In genomic region chr1:91804546-91805023, GRCh38 we compare ENCODE assay signal across 8 cellular contexts.
DNase-seq lines count a peak whose midpoint lies in the region; ATAC-seq and TF ChIP-seq lines count a peak whose summit lies in the region.

No MANE protein-coding gene starts in this region.

- H3K79me2 ChIP-seq in hepatocyte: peaks cover 34% of the 10 kb centered on the region

- peak overlapping the region; percentile 85 to 100 (median 99) for H3K27ac Mint-ChIP-seq in CD8-positive, alpha-beta memory T cell

- no peaks in the 10 kb centered on the region for H4K20me1 ChIP-seq in hepatocyte (ENCODE audit: insufficient read depth, poor library complexity, severe bottlenecking)

- no peaks in the 10 kb centered on the region for H3K27me3 ChIP-seq in CD8-positive, alpha-beta memory T cell (ENCODE audit: insufficient read depth, low read length, poor library complexity, severe bottlenecking)
- no peaks in the 10 kb centered on the region for H3K27me3 ChIP-seq in hepatocyte

- peaks cover 0 to 3% of the 10 kb centered on the region in 2 donors for H3K27me3 Mint-ChIP-seq in CD8-positive, alpha-beta memory T cell

- H3K36me3 Mint-ChIP-seq in CD8-positive, alpha-beta memory T cell: peaks cover 0 to 2% (median 2%) of the 10 kb centered on the region in 3 donors

- DNase-seq in CD8-positive, alpha-beta memory T cell: peak; percentile 71 to 96 (median 92)
- peak; percentile 79 for DNase-seq in HK-2 (ENCODE audit: unreplicated experiment)
- DNase-seq in activated CD8-positive, alpha-beta memory T cell treated with anti-CD3 and anti-CD28 coated beads, Interleukin-2, amount 50 U/mL, for 24 hours (ENCODE audit: extremely low read depth): peak; percentile 60
- DNase-seq in glomerular visceral epithelial cell (ENCODE audit: extremely low spot score): peak; percentile 95
- DNase-seq in stimulated activated CD8-positive, alpha-beta memory T cell treated with anti-CD3 and anti-CD28 coated beads, Interleukin-7, amount 100 ng/mL, for 1 hour (ENCODE audit: low read depth in 2 of 2): peak; percentile 39 to 40
- DNase-seq in left colon: no peak
- no peak for DNase-seq in midbrain (lab: John Stamatoyannopoulos, UW)
- DNase-seq in hepatocyte (ENCODE audit: low spot score): no peak

- peaks cover 65 to 76% (median 75%) of the 10 kb centered on the region in 3 donors for H3K4me1 Mint-ChIP-seq in CD8-positive, alpha-beta memory T cell

- no peak for TF ChIP-seq CTCF in hepatocyte (IDR thresholded peaks at IDR 0.05; ENCODE audit: poor library complexity)

- no peaks in the 10 kb centered on the region for H3K9me3 Mint-ChIP-seq in CD8-positive, alpha-beta memory T cell

- ATAC-seq in left colon: no peak

- no peaks in the 10 kb centered on the region for H3K9me3 ChIP-seq in CD8-positive, alpha-beta memory T cell (ENCODE audit: low read length)
- H3K9me3 ChIP-seq in hepatocyte (ENCODE audit: low read depth): no peaks in the 10 kb centered on the region

- H3K4me2 ChIP-seq in hepatocyte: no peak overlapping the region

- intact Hi-C loops in left colon (cut with DNase I, micrococcal nuclease): no loop called here

- H3K9me2 ChIP-seq in hepatocyte (replicated peaks; ENCODE audit: insufficient read depth): no peaks in the 10 kb centered on the region

- H3K4me3 Mint-ChIP-seq in CD8-positive, alpha-beta memory T cell: peak overlapping the region; percentile 19 to 93 (median 82)

- H3K27ac ChIP-seq in CD8-positive, alpha-beta memory T cell (ENCODE audit: low read depth, low read length): peak overlapping the region; percentile 93
- H3K27ac ChIP-seq in hepatocyte: no peak overlapping the region

- peaks cover 47% of the 10 kb centered on the region for H3K4me1 ChIP-seq in CD8-positive, alpha-beta memory T cell (ENCODE audit: insufficient read depth, low read length)
- H3K4me1 ChIP-seq in hepatocyte (ENCODE audit: insufficient read depth): peaks cover 13% of the 10 kb centered on the region

- peak overlapping the region; percentile 54 for H3K4me3 ChIP-seq in CD8-positive, alpha-beta memory T cell (ENCODE audit: low read length)
- H3K4me3 ChIP-seq in hepatocyte: no peak overlapping the region

- 90% methylated on average over 13 of the region's 13 CpGs for WGBS in hepatocyte (ENCODE audit: low lambda C conversion rate, missing lambda C conversion rate)

- H3K36me3 ChIP-seq in CD8-positive, alpha-beta memory T cell (ENCODE audit: insufficient read depth, low read length): no peaks in the 10 kb centered on the region
- H3K36me3 ChIP-seq in hepatocyte (replicated peaks; ENCODE audit: insufficient read depth, low read depth): no peaks in the 10 kb centered on the region

- POLR2A ChIA-PET in CD8-positive, alpha-beta memory T cell (lab: Charles Lee): interaction anchor here (0.8 kb wide), 1 partner anchor 82 kb away, joined by 3 read pairs; the partner anchor contains the start of gene TGFBR3

- CTCF ChIA-PET in CD8-positive, alpha-beta memory T cell (lab: Charles Lee): interaction anchor here (1.1 to 2.8 kb wide), 3 partner anchors 13 to 292 kb away, joined by 3 to 9 read pairs (median 8); partner anchors contain the start of gene TGFBR3

- H2AFZ ChIP-seq in hepatocyte: no peak overlapping the region

Comparison
In these comparisons a context has a peak if more than half of its experiments do, and no peak if none do; other contexts are left out.
1. DNase-seq: peak in CD8-positive, alpha-beta memory T cell (5 of 5), HK-2 (single experiment), activated CD8-positive, alpha-beta memory T cell treated with anti-CD3 and anti-CD28 coated beads, Interleukin-2, amount 50 U/mL, for 24 hours (single experiment), glomerular visceral epithelial cell (single experiment) and stimulated activated CD8-positive, alpha-beta memory T cell treated with anti-CD3 and anti-CD28 coated beads, Interleukin-7, amount 100 ng/mL, for 1 hour (2 of 2); none in left colon (0 of 2), midbrain (single experiment) and hepatocyte (single experiment).